In the genomic region with DNA sequence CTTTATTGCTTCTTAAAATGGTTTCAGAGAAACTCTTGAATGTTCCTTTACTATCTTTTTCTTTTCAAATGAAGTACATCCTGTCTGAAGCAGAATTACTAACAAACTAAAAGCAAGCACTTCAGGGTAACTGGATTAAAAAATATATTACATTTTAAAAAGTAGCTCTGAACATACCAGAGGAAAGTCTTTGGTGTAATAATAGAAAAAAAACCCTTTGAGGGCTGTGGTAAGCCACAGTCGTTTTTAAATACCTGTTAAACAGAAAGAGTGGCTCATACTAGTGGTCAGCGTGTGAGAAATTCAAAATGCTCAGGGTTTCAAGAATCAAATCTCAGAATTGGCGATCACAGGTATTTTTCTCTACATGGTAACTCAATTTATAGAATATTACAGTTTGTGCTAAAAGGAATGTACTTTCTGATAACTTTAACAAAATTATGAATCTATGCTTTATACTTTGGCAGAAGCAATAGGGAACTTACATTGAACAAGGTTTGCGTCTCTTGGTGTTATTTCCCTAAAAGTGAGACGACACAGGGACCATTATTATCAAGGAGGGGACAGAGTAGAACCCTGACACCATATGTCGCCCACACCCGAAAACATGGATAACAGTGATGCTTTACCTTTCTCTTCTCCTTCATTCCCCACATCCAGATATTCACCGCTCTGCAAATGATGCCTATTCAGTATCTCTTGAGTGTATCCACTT, we compare ENCODE assay signal across 9 cellular contexts.
DNase-seq lines count a peak whose midpoint lies in the region; ATAC-seq and TF ChIP-seq lines count a peak whose summit lies in the region.
"Had no signal": no experiment of that assay in that cellular context is flagged by ENCODE, and none has a peak within 500 bp of the region (broad histone marks: within the 10 kb centered on the region; RNA-seq: fewer than 3 reads in every experiment).

No MANE protein-coding gene starts in this region.

- peak; percentile 85 for ATAC-seq in GM18505 (IDR thresholded peaks at IDR 0.05; ENCODE audit: unreplicated experiment)
- peak; percentile 93 for ATAC-seq in GM21381 (IDR thresholded peaks at IDR 0.05; ENCODE audit: unreplicated experiment)
- peak; percentile 94 for ATAC-seq in HG03354 (IDR thresholded peaks at IDR 0.05; ENCODE audit: poor library complexity, severe bottlenecking, unreplicated experiment)
- no peak for ATAC-seq in aorta (ENCODE audit: low FRiP score)

- no peaks in the 10 kb centered on the region for H3K27me3 ChIP-seq in effector memory CD4-positive, alpha-beta T cell (replicated peaks; ENCODE audit: control insufficient read depth, insufficient read depth, low read length, poor library complexity, severe bottlenecking)
- H3K27me3 ChIP-seq in aorta (ENCODE audit: control insufficient read depth in 1 of 2, insufficient read depth in 2 of 2, low read length in 1 of 2) = no peaks in the 10 kb centered on the region

- no peak overlapping the region for H3K4me3 ChIP-seq in effector memory CD4-positive, alpha-beta T cell (ENCODE audit: insufficient read depth, low read depth, low read length, poor library complexity, severe bottlenecking)
- H3K4me3 ChIP-seq in aorta (ENCODE audit: low read length in 2 of 2) = no peak overlapping the region
- H3K4me3 ChIP-seq: lung had no signal

- no peaks in the 10 kb centered on the region for H3K36me3 ChIP-seq in effector memory CD4-positive, alpha-beta T cell (ENCODE audit: control insufficient read depth, insufficient read depth, low read length)
- H3K36me3 ChIP-seq in aorta (ENCODE audit: control insufficient read depth in 1 of 2, insufficient read depth in 2 of 2, low read length in 1 of 2) = no peaks in the 10 kb centered on the region

- TF ChIP-seq POLR2A in GM18505 (IDR thresholded peaks at IDR 0.05; ENCODE audit: borderline replicate concordance, extremely low read depth, insufficient read depth, insufficient read length) = no peak

- WGBS in aorta, 2 donors = 82 to 85% methylated on average over 8 of the region's 8 CpGs

- H3K4me1 ChIP-seq in effector memory CD4-positive, alpha-beta T cell (ENCODE audit: control insufficient read depth, insufficient read depth, low read length, poor library complexity, severe bottlenecking) = peaks cover 15% of the 10 kb centered on the region
- no peaks in the 10 kb centered on the region for H3K4me1 ChIP-seq in aorta (ENCODE audit: control insufficient read depth in 1 of 2, insufficient read depth in 2 of 2, low read length in 2 of 2)

- no peaks in the 10 kb centered on the region for H3K9me3 ChIP-seq in effector memory CD4-positive, alpha-beta T cell (ENCODE audit: control insufficient read depth, low read length)
- H3K9me3 ChIP-seq in aorta (ENCODE audit: control insufficient read depth, low read length) = no peaks in the 10 kb centered on the region

- H3K27ac ChIP-seq in effector memory CD4-positive, alpha-beta T cell (ENCODE audit: insufficient read depth, low read length, poor library complexity, severe bottlenecking) = peak overlapping the region; percentile 28
- H3K27ac ChIP-seq in aorta (ENCODE audit: low read depth in 1 of 2, low read length in 2 of 2) = no peak overlapping the region

- DNase-seq in effector memory CD4-positive, alpha-beta T cell = no peak
- DNase-seq in NCI-H2227 treated with DMSO at 0.1 percent for 48 hours (lab: John Stamatoyannopoulos, UW) (no peak), NCI-H2029 treated with DMSO at 0.1 percent for 48 hours (lab: John Stamatoyannopoulos, UW) (no peak), aorta (no peak), DMS114 treated with DMSO at 0.1 percent for 48 hours (lab: John Stamatoyannopoulos, UW; ENCODE audit: unreplicated experiment) (no peak)

- intact Hi-C loops in aorta (cut with DNase I) = no loop called here
